In the genomic region with DNA sequence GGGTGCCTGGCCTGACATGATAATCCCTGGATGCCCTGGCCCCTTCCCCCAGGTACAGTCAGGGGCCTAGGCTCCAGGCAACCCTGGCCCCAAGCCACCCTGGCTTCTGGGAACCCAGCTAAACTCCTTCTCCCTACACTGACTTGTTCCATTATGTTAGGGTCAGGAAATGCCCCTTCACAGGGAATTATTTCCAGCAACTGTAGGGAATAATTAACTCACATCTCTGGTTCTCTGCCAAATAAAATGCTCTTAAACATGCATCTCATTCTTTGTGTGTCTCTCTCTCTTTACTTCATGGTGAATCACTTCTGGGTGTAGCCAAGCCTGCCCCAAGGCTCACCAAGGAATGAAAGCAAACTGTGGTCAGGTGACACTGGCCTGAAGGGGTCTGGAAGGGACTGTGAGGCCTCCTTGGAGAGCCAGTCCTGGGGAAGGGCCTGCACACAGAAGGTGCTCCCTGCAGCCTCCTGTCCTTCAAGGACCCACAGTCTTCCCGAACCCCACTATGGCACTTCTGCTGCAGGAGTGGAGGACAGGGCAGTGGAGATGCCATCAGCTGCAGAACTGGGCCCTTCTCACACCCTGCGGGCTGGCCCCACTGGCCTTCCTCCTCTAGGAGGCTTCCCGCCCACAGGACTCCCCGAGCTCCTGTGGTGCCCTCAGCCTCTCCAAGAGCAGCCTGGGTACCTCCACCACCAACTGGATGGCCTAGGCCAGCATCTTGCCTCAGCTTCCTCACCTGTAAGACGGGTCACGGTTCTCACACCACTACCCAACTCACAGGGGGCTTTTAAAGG, we compare ENCODE assay signal across 10 cellular contexts. TPM values are rescaled to one million over a fixed set of nuclear protein-coding genes. Genes with fewer than 3 reads are reported as not detected.
DNase-seq lines count a peak whose midpoint lies in the region; ATAC-seq, FAIRE-seq and TF ChIP-seq lines count a peak whose summit lies in the region.
"Had no signal": no experiment of that assay in that cellular context is flagged by ENCODE, and none has a peak within 500 bp of the region (broad histone marks: within the 10 kb centered on the region; RNA-seq: fewer than 3 reads in every experiment).

No MANE protein-coding gene starts in this region.

- peak; percentile 53 for DNase-seq in natural killer cell treated with Interleukin-12 subunit alpha and Interleukin-12 subunit beta and Interleukin-15 and Interleukin-18, amount 100 ng/mL, for 72 hours (ENCODE audit: low spot score)
- DNase-seq in natural killer cell (no peak), astrocyte (ENCODE audit: low read depth) (peak; percentile 98), kidney tubule cell (ENCODE audit: low spot score) (peak; percentile 98), vagina (ENCODE audit: extremely low spot score in 2 of 2) (no peak), GM12892 (ENCODE audit: insufficient read length) (no peak)
- DNase-seq in stimulated activated CD4-positive, alpha-beta T cell treated with anti-CD3 and anti-CD28 coated beads, Interleukin-4, amount 100 ng/mL, for 4 hours = no peak
- DNase-seq: psoas muscle had no signal

- TF ChIP-seq CTCF in natural killer cell (IDR thresholded peaks at IDR 0.05) = no peak
- no peak for TF ChIP-seq CTCF in astrocyte (IDR thresholded peaks at IDR 0.05; ENCODE audit: insufficient read depth, low read depth, low read length)
- no peak for TF ChIP-seq CTCF in vagina (IDR thresholded peaks at IDR 0.05)

- H3K4me1 Mint-ChIP-seq in natural killer cell treated with Interleukin-12 subunit alpha and Interleukin-12 subunit beta and Interleukin-15 and Interleukin-18, amount 100 ng/mL, for 72 hours (ENCODE audit: low read depth in 2 of 2) = peaks cover 0 to 10% of the 10 kb centered on the region in 2 donors
- peaks cover 0 to 16% of the 10 kb centered on the region in 2 donors for H3K4me1 Mint-ChIP-seq in natural killer cell
- peaks cover 40% of the 10 kb centered on the region for H3K4me1 Mint-ChIP-seq in astrocyte (ENCODE audit: low read depth, unreplicated experiment)

- peak overlapping the region; percentile 66 for H3K4me2 ChIP-seq in astrocyte (ENCODE audit: low read length)

- no peak overlapping the region for H3K4me3 ChIP-seq in astrocyte (ENCODE audit: insufficient read depth, low read depth, low read length)
- H3K4me3 ChIP-seq in vagina = no peak overlapping the region
- H3K4me3 ChIP-seq: psoas muscle had no signal

- FAIRE-seq in astrocyte (lab: Jason Lieb, UNC) (peak; percentile 100), GM12892 (lab: Jason Lieb, UNC) (no peak)

- H2AFZ ChIP-seq in astrocyte (ENCODE audit: low read depth, low read length) = no peak overlapping the region

- H3K27ac ChIP-seq in astrocyte (ENCODE audit: low read depth, low read length) (peak overlapping the region; percentile 93), vagina (peak overlapping the region; percentile 16)
- H3K27ac ChIP-seq: psoas muscle had no signal

- H3K4me1 ChIP-seq in astrocyte (ENCODE audit: insufficient read depth, low read length) (peaks cover 49% of the 10 kb centered on the region), vagina (peaks cover 50% of the 10 kb centered on the region)

- H3K27me3 ChIP-seq in astrocyte (ENCODE audit: insufficient read depth, low read length) = no peaks in the 10 kb centered on the region
- H3K27me3 ChIP-seq in vagina = no peaks in the 10 kb centered on the region

- no peak for ATAC-seq in natural killer cell treated with Interleukin-12 subunit alpha and Interleukin-12 subunit beta and Interleukin-15 and Interleukin-18, amount 100 ng/mL, for 72 hours
- ATAC-seq in natural killer cell = no peak
- ATAC-seq in HG02840 (IDR thresholded peaks at IDR 0.05; ENCODE audit: low FRiP score, unreplicated experiment) = no peak
- ATAC-seq: psoas muscle had no signal

- peaks cover 5% of the 10 kb centered on the region for H3K36me3 Mint-ChIP-seq in natural killer cell treated with Interleukin-12 subunit alpha and Interleukin-12 subunit beta and Interleukin-15 and Interleukin-18, amount 100 ng/mL, for 72 hours
- peaks cover 5% of the 10 kb centered on the region for H3K36me3 Mint-ChIP-seq in natural killer cell
- H3K36me3 Mint-ChIP-seq in astrocyte (ENCODE audit: low read depth, unreplicated experiment) = peaks cover 16% of the 10 kb centered on the region

- peaks cover 79% of the 10 kb centered on the region for H3K79me2 ChIP-seq in astrocyte (ENCODE audit: insufficient read depth, low read length)

- no peaks in the 10 kb centered on the region for H3K27me3 Mint-ChIP-seq in natural killer cell treated with Interleukin-12 subunit alpha and Interleukin-12 subunit beta and Interleukin-15 and Interleukin-18, amount 100 ng/mL, for 72 hours
- no peaks in the 10 kb centered on the region for H3K27me3 Mint-ChIP-seq in natural killer cell (ENCODE audit: low read depth in 2 of 2)
- H3K27me3 Mint-ChIP-seq in astrocyte (ENCODE audit: low read depth, unreplicated experiment) = no peaks in the 10 kb centered on the region
- H3K27me3 Mint-ChIP-seq: IgD-negative memory B cell had no signal

- peak overlapping the region; percentile 64 for H3K9ac ChIP-seq in astrocyte (ENCODE audit: low read length)

- no peak for TF ChIP-seq POLR2A in vagina (IDR thresholded peaks at IDR 0.05)
- TF ChIP-seq POLR2A in GM12892 (IDR thresholded peaks at IDR 0.05; ENCODE audit: low read depth, low read length) = no peak

- intact Hi-C loops in natural killer cell (cut with micrococcal nuclease) = no loop called here
- intact Hi-C loops in vagina (cut with DNase I) = no loop called here

- H4K20me1 ChIP-seq in astrocyte (ENCODE audit: insufficient read depth, low read length) = peaks cover 42% of the 10 kb centered on the region

- H3K27ac Mint-ChIP-seq in natural killer cell treated with Interleukin-12 subunit alpha and Interleukin-12 subunit beta and Interleukin-15 and Interleukin-18, amount 100 ng/mL, for 72 hours = no peak overlapping the region
- H3K27ac Mint-ChIP-seq in natural killer cell (peak overlapping the region in 1 of 2 donors; percentile 63), astrocyte (ENCODE audit: unreplicated experiment) (no peak overlapping the region)

- H3K9me3 Mint-ChIP-seq in natural killer cell treated with Interleukin-12 subunit alpha and Interleukin-12 subunit beta and Interleukin-15 and Interleukin-18, amount 100 ng/mL, for 72 hours = no peaks in the 10 kb centered on the region
- H3K9me3 Mint-ChIP-seq in natural killer cell (no peaks in the 10 kb centered on the region), astrocyte (ENCODE audit: unreplicated experiment) (no peaks in the 10 kb centered on the region)
- H3K9me3 Mint-ChIP-seq: IgD-negative memory B cell had no signal

- H3K9me3 ChIP-seq in astrocyte (ENCODE audit: insufficient read depth, low read depth, low read length) (no peaks in the 10 kb centered on the region), vagina (no peaks in the 10 kb centered on the region)
- H3K9me3 ChIP-seq: psoas muscle had no signal

- no peak overlapping the region for H3K4me3 Mint-ChIP-seq in natural killer cell treated with Interleukin-12 subunit alpha and Interleukin-12 subunit beta and Interleukin-15 and Interleukin-18, amount 100 ng/mL, for 72 hours
- H3K4me3 Mint-ChIP-seq in natural killer cell (no peak overlapping the region), astrocyte (ENCODE audit: unreplicated experiment) (no peak overlapping the region)
- H3K4me3 Mint-ChIP-seq: IgD-negative memory B cell had no signal

- peaks cover 28% of the 10 kb centered on the region for H3K36me3 ChIP-seq in astrocyte (ENCODE audit: insufficient read depth, low read length)
- peaks cover 0 to 58% of the 10 kb centered on the region in 2 donors for H3K36me3 ChIP-seq in vagina

RNA-seq across cellular contexts. Expression of a gene that starts 17.6 kb away (rescaled TPM):
- 100 to 1,000 TPM; 171 to 339 TPM for total RNA-seq in natural killer cell treated with Interleukin-12 subunit alpha and Interleukin-12 subunit beta and Interleukin-15 and Interleukin-18, amount 100 ng/mL, for 72 hours
- total RNA-seq in natural killer cell (100 to 1,000 TPM in 2 of 3 donors, 10 to 100 TPM in 1; 82.9 to 126 (median 107) TPM), astrocyte (265 and 318 TPM in 2 replicates), vagina (423 TPM)
- 126 TPM for polyA plus RNA-seq in GM12892 (2012; ENCODE audit: missing spikeins)

Comparison
In these comparisons a context has a peak if more than half of its experiments do, and no peak if none do; other contexts are left out.
1. DNase-seq: peak in natural killer cell treated with Interleukin-12 subunit alpha and Interleukin-12 subunit beta and Interleukin-15 and Interleukin-18, amount 100 ng/mL, for 72 hours (single experiment), astrocyte (single experiment) and kidney tubule cell (single experiment); none in natural killer cell (single experiment), vagina (0 of 2), GM12892 (single experiment) and stimulated activated CD4-positive, alpha-beta T cell treated with anti-CD3 and anti-CD28 coated beads, Interleukin-4, amount 100 ng/mL, for 4 hours (0 of 2).